ENCODE assay signal across 13 cellular contexts in the genomic region with DNA sequence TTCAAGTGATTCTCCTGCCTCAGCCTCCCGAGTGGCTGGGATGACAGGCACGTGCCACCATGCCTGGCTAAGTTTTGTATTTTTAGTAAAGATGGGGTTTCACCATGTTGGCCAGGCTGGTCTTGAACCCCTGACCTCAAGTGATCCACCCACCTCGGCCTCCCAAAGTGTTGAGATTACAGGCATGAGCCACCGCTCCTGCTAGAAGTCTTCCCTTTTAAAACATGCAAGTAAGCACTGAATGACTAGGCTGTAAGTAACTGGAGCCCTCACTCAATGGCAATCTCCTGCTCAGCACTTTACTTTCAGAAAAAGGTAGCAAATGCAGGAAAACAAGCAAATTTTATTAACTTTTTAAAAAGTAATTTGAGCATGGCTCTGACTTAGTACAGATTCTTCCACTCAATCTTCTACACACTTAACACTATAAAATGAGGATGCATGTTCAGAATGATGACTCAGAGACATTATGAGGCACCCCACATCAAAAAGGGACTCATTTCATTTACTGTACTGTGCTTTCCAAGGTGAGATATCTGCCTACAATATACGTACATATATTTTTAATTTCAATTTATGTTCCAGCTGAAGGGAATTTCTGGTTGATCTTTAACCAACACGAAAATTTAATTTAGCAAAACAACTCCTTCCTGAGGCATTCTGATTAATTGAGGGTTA. TPM values are rescaled to one million over a fixed set of nuclear protein-coding genes. Genes with fewer than 3 reads are reported as not detected.
A peak's percentile ranks its signal among the peaks of the same experiment; 100 is the strongest.
DNase-seq lines count a peak whose midpoint lies in the region; ATAC-seq and TF ChIP-seq lines count a peak whose summit lies in the region.
"Had no signal": no experiment of that assay in that cellular context is flagged by ENCODE, and none has a peak within 500 bp of the region (broad histone marks: within the 10 kb centered on the region; RNA-seq: fewer than 3 reads in every experiment).

No MANE protein-coding gene starts in this region.

- H3K27me3 Mint-ChIP-seq in CD4-positive, CD25-positive, alpha-beta regulatory T cell, result no peaks in the 10 kb centered on the region
- H3K27me3 Mint-ChIP-seq in activated CD8-positive, alpha-beta T cell treated with anti-CD3 and anti-CD28 coated beads for 36 hours, result no peaks in the 10 kb centered on the region

- 90 to 96% methylated on average over 6 of the region's 6 CpGs for WGBS in GM23248 (ENCODE audit: low coverage in 1 of 2, low lambda C conversion rate in 2 of 2, missing lambda C conversion rate in 2 of 2), 2 experiments

- peaks cover 7% of the 10 kb centered on the region; the same call in 1 of the 2 replicates for H3F3A ChIP-seq in GM23248 (ENCODE audit: insufficient read depth)

- H3K27ac ChIP-seq in CD4-positive, CD25-positive, alpha-beta regulatory T cell (ENCODE audit: insufficient read depth, low read length, poor library complexity, severe bottlenecking), result peak overlapping the region; percentile 93
- no peak overlapping the region for H3K27ac ChIP-seq in GM23248
- H3K27ac ChIP-seq in foreskin keratinocyte, result no peak overlapping the region
- H3K27ac ChIP-seq: C4-2B, left ventricle myocardium inferior, right atrium auricular region had no signal

- H3K9me2 ChIP-seq in GM23248 (ENCODE audit: insufficient read depth), result no peaks in the 10 kb centered on the region

- H3K27me3 ChIP-seq in CD4-positive, CD25-positive, alpha-beta regulatory T cell (ENCODE audit: control insufficient read depth, insufficient read depth, low read length), result no peaks in the 10 kb centered on the region
- H3K27me3 ChIP-seq in GM23248 (replicated peaks; ENCODE audit: insufficient read depth) (no peaks in the 10 kb centered on the region), foreskin keratinocyte (no peaks in the 10 kb centered on the region)
- H3K27me3 ChIP-seq: right atrium auricular region had no signal

- POLR2A ChIA-PET in activated CD8-positive, alpha-beta T cell treated with anti-CD3 and anti-CD28 coated beads for 36 hours (lab: Charles Lee), result interaction anchor here (0.7 to 2.5 kb wide), 5 partner anchors 8 to 141 kb away, joined by 3 to 8 read pairs (median 3); no protein-coding TSS in a partner anchor

- H3K9me3 ChIP-seq in CD4-positive, CD25-positive, alpha-beta regulatory T cell (ENCODE audit: control insufficient read depth in 2 of 2, low read length in 2 of 2), result no peaks in the 10 kb centered on the region
- H3K9me3 ChIP-seq in GM23248 (ENCODE audit: low read depth), result no peaks in the 10 kb centered on the region
- H3K9me3 ChIP-seq: left ventricle myocardium inferior, right atrium auricular region had no signal

- H3K4me1 ChIP-seq in CD4-positive, CD25-positive, alpha-beta regulatory T cell (ENCODE audit: control insufficient read depth, insufficient read depth, low read length, poor library complexity, severe bottlenecking), result peaks cover 82% of the 10 kb centered on the region
- H3K4me1 ChIP-seq in GM23248 (ENCODE audit: insufficient read depth) (peaks cover 27% of the 10 kb centered on the region), foreskin keratinocyte (peaks cover 31% of the 10 kb centered on the region)
- H3K4me1 ChIP-seq: right atrium auricular region had no signal

- H2AFZ ChIP-seq in GM23248, result no peak overlapping the region

- peak overlapping the region; percentile 83 to 90 (median 87) for H3K4me3 Mint-ChIP-seq in CD4-positive, CD25-positive, alpha-beta regulatory T cell
- H3K4me3 Mint-ChIP-seq in activated CD8-positive, alpha-beta T cell treated with anti-CD3 and anti-CD28 coated beads for 36 hours, result peak overlapping the region; percentile 73

- H3K4me2 ChIP-seq in GM23248 (ENCODE audit: unreplicated experiment), result no peak overlapping the region

- DNase-seq in CD4-positive, CD25-positive, alpha-beta regulatory T cell, result peak in 2 of 3 donors; percentile 70 to 79
- peak; percentile 36 for DNase-seq in GM23248
- no peak for DNase-seq in activated CD8-positive, alpha-beta T cell treated with anti-CD3 and anti-CD28 coated beads for 36 hours
- peak in 1 of 2 donors; percentile 51 for DNase-seq in foreskin keratinocyte
- no peak for DNase-seq in GM10266 (ENCODE audit: extremely low spot score)
- no peak for DNase-seq in Ammon's horn (ENCODE audit: low spot score)
- no peak for DNase-seq in glomerular visceral epithelial cell (ENCODE audit: extremely low spot score)
- DNase-seq: hypothalamus, left ventricle myocardium inferior, NCI-H1105 had no signal

- ATAC-seq in CD4-positive, CD25-positive, alpha-beta regulatory T cell (ENCODE audit: low read depth in 2 of 2), result peak; percentile 77 to 83
- peak; percentile 75 for ATAC-seq in activated CD8-positive, alpha-beta T cell treated with anti-CD3 and anti-CD28 coated beads for 36 hours
- ATAC-seq in foreskin keratinocyte (peak; percentile 74), HG03108 (IDR thresholded peaks at IDR 0.05; ENCODE audit: unreplicated experiment) (no peak)

- CTCF ChIA-PET in activated CD8-positive, alpha-beta T cell treated with anti-CD3 and anti-CD28 coated beads for 36 hours (lab: Charles Lee), result interaction anchor here (0.9 to 1.2 kb wide), 5 partner anchors 9 to 163 kb away, joined by 3 read pairs; no protein-coding TSS in a partner anchor

- H3K36me3 Mint-ChIP-seq in CD4-positive, CD25-positive, alpha-beta regulatory T cell, result no peaks in the 10 kb centered on the region
- no peaks in the 10 kb centered on the region for H3K36me3 Mint-ChIP-seq in activated CD8-positive, alpha-beta T cell treated with anti-CD3 and anti-CD28 coated beads for 36 hours (ENCODE audit: low read depth)

- no peaks in the 10 kb centered on the region for H3K9me3 Mint-ChIP-seq in CD4-positive, CD25-positive, alpha-beta regulatory T cell
- H3K9me3 Mint-ChIP-seq in activated CD8-positive, alpha-beta T cell treated with anti-CD3 and anti-CD28 coated beads for 36 hours, result no peaks in the 10 kb centered on the region

- no peaks in the 10 kb centered on the region for H3K36me3 ChIP-seq in CD4-positive, CD25-positive, alpha-beta regulatory T cell (ENCODE audit: control insufficient read depth, insufficient read depth, low read length)
- no peaks in the 10 kb centered on the region for H3K36me3 ChIP-seq in GM23248 (ENCODE audit: low read depth)
- H3K36me3 ChIP-seq: left ventricle myocardium inferior, right atrium auricular region had no signal

- H3K9ac ChIP-seq in GM23248, result no peak overlapping the region

- peak overlapping the region; percentile 92 to 100 (median 98) for H3K27ac Mint-ChIP-seq in CD4-positive, CD25-positive, alpha-beta regulatory T cell
- H3K27ac Mint-ChIP-seq in activated CD8-positive, alpha-beta T cell treated with anti-CD3 and anti-CD28 coated beads for 36 hours, result peak overlapping the region; percentile 99

- H3K4me1 Mint-ChIP-seq in CD4-positive, CD25-positive, alpha-beta regulatory T cell, result peaks cover 32 to 96% (median 66%) of the 10 kb centered on the region in 4 donors
- H3K4me1 Mint-ChIP-seq in activated CD8-positive, alpha-beta T cell treated with anti-CD3 and anti-CD28 coated beads for 36 hours (ENCODE audit: low read depth), result peaks cover 72% of the 10 kb centered on the region

- H3K79me2 ChIP-seq in GM23248 (ENCODE audit: insufficient read depth), result no peaks in the 10 kb centered on the region

- peak overlapping the region; percentile 79 for H3K4me3 ChIP-seq in CD4-positive, CD25-positive, alpha-beta regulatory T cell (ENCODE audit: low read depth, low read length)
- H3K4me3 ChIP-seq in GM23248, result no peak overlapping the region
- H3K4me3 ChIP-seq: left ventricle myocardium inferior, right atrium auricular region had no signal

- TF ChIP-seq CTCF in activated CD8-positive, alpha-beta T cell treated with anti-CD3 and anti-CD28 coated beads for 36 hours (IDR thresholded peaks at IDR 0.05), result no peak
- TF ChIP-seq CTCF in foreskin keratinocyte (conservative IDR thresholded peaks at IDR 0.05), result no peak
- no peak for TF ChIP-seq CTCF in GM10266 (IDR thresholded peaks at IDR 0.05; ENCODE audit: control insufficient read depth, insufficient read depth, low read depth, missing control alignments)

- in situ Hi-C loops in GM23248 (cut with MboI), result no loop called here

- intact Hi-C loops in activated CD8-positive, alpha-beta T cell treated with anti-CD3 and anti-CD28 coated beads for 36 hours (cut with micrococcal nuclease), result no loop called here

- no peaks in the 10 kb centered on the region for H4K20me1 ChIP-seq in GM23248 (ENCODE audit: insufficient read depth)

RNA-seq across cellular contexts. Expression of a gene that starts 6.6 kb away (rescaled TPM):
- 167 TPM for total RNA-seq in CD4-positive, CD25-positive, alpha-beta regulatory T cell
- 10 to 100 TPM; 44.8 to 62.3 (median 58.6) TPM for polyA plus RNA-seq in CD4-positive, CD25-positive, alpha-beta regulatory T cell
- 13.9 and 25.2 TPM in 2 replicates for total RNA-seq in GM23248 (2014; rRNA removed; shearing (Covaris generic))
- polyA plus RNA-seq in GM23248 (2016; fragmentation: Nextera tagmentation; extraction: Ambion mirVana), result 5.1 and 5.7 TPM in 2 replicates
- 10 to 100 TPM; 68.3 to 69.7 TPM for total RNA-seq in activated CD8-positive, alpha-beta T cell treated with anti-CD3 and anti-CD28 coated beads for 36 hours
- 46.0 and 66.3 TPM in 2 replicates for total RNA-seq in foreskin keratinocyte
- polyA plus RNA-seq in foreskin keratinocyte, result 32.0 and 44.1 TPM in 2 replicates

Comparison
In these comparisons a context has a peak if more than half of its experiments do, and no peak if none do; other contexts are left out.
1. DNase-seq: peak in CD4-positive, CD25-positive, alpha-beta regulatory T cell (2 of 3) and GM23248 (single experiment); none in activated CD8-positive, alpha-beta T cell treated with anti-CD3 and anti-CD28 coated beads for 36 hours (single experiment), GM10266 (single experiment), Ammon's horn (single experiment) and glomerular visceral epithelial cell (single experiment).